10 cellular contexts compared by ENCODE assay signal in genomic region chr3:113783980-113784379, GRCh38. TPM values are rescaled to one million over a fixed set of nuclear protein-coding genes. Genes with fewer than 3 reads are reported as not detected.
DNase-seq lines count a peak whose midpoint lies in the region; ATAC-seq and TF ChIP-seq lines count a peak whose summit lies in the region.
"Had no signal": no experiment of that assay in that cellular context is flagged by ENCODE, and none has a peak within 500 bp of the region (broad histone marks: within the 10 kb centered on the region; RNA-seq: fewer than 3 reads in every experiment).

No MANE protein-coding gene starts in this region.

- peaks cover 9% of the 10 kb centered on the region in 2 donors for H3K4me1 Mint-ChIP-seq in natural killer cell

- ATAC-seq in HG03159 (IDR thresholded peaks at IDR 0.05; ENCODE audit: unreplicated experiment) (peak; percentile 5), natural killer cell (peak; percentile 52 to 55 (median 54)), body of pancreas (no peak)

- H3K36me3 ChIP-seq in brain microvascular endothelial cell (replicated peaks), result peaks cover 4% of the 10 kb centered on the region
- H3K36me3 ChIP-seq in body of pancreas (replicated peaks in 1 of 2; ENCODE audit: insufficient read depth in 1 of 2, low read depth in 2 of 2), result peaks cover 0 to 16% of the 10 kb centered on the region in 2 donors

- no peak for TF ChIP-seq POLR2A in body of pancreas (IDR thresholded peaks at IDR 0.05)

- in situ Hi-C loops in brain microvascular endothelial cell (cut with HindIII; ENCODE audit: low pct_ligation_motif_present, low sequenced_read_pairs), result no loop called here

- intact Hi-C loops in natural killer cell (cut with micrococcal nuclease) (loop anchor here (5.0 kb wide), 1 partner anchor 37 kb away; the partner anchor contains the start of genes ATP6V1A and NAA50), dorsolateral prefrontal cortex (cut with DNase I) (no loop called here), body of pancreas (cut with DNase I) (no loop called here)

- no peaks in the 10 kb centered on the region for H3K9me3 Mint-ChIP-seq in natural killer cell

- H3K27me3 ChIP-seq in brain microvascular endothelial cell (replicated peaks), result no peaks in the 10 kb centered on the region
- no peaks in the 10 kb centered on the region for H3K27me3 ChIP-seq in dorsolateral prefrontal cortex
- H3K27me3 ChIP-seq in body of pancreas, result no peaks in the 10 kb centered on the region

- no peaks in the 10 kb centered on the region for H3K36me3 Mint-ChIP-seq in natural killer cell

- 79 to 85% methylated on average over 4 of the region's 4 CpGs for WGBS in body of pancreas, 2 donors

- H3K9me3 ChIP-seq in body of pancreas, result no peaks in the 10 kb centered on the region

- no peaks in the 10 kb centered on the region for H3K4me1 ChIP-seq in body of pancreas

- peak overlapping the region; percentile 75 to 84 for H3K27ac Mint-ChIP-seq in natural killer cell

- DNase-seq in CD1c-positive myeloid dendritic cell (ENCODE audit: extremely low spot score), result peak; percentile 74
- DNase-seq in brain microvascular endothelial cell, result no peak
- DNase-seq in natural killer cell, result no peak
- DNase-seq in dorsolateral prefrontal cortex, result no peak
- DNase-seq in NCI-H1436 treated with DMSO at 0.1 percent for 48 hours (lab: John Stamatoyannopoulos, UW), result no peak
- no peak for DNase-seq in NCI-H226
- DNase-seq in body of pancreas, result no peak
- DNase-seq: central memory CD4-positive, alpha-beta T cell; NCI-H526 treated with DMSO at 0.1 percent for 48 hours had no signal

- no peaks in the 10 kb centered on the region for H3K27me3 Mint-ChIP-seq in natural killer cell (ENCODE audit: low read depth in 2 of 2)

- H3K4me3 ChIP-seq in brain microvascular endothelial cell (ENCODE audit: low read depth, low read length) (no peak overlapping the region), dorsolateral prefrontal cortex (peak overlapping the region in 2 of 59 donors; percentile 0 to 2), body of pancreas (no peak overlapping the region)

- peak overlapping the region; percentile 96 for H3K27ac ChIP-seq in brain microvascular endothelial cell
- H3K27ac ChIP-seq in dorsolateral prefrontal cortex, result peak overlapping the region in 25 of 59 donors; percentile 0 to 61 (median 32)
- H3K27ac ChIP-seq in body of pancreas, result peak overlapping the region in 1 of 4 donors; percentile 12

- no peak for TF ChIP-seq CTCF in brain microvascular endothelial cell (IDR thresholded peaks at IDR 0.05; ENCODE audit: low read depth, low read length, missing control alignments)
- no peak for TF ChIP-seq CTCF in natural killer cell (IDR thresholded peaks at IDR 0.05)
- TF ChIP-seq CTCF in dorsolateral prefrontal cortex (IDR thresholded peaks at IDR 0.05 in 54 of 56, conservative IDR thresholded peaks at IDR 0.05 in 2 of 56; ENCODE audit: low read depth in 1 of 56, partially characterized antibody in 56 of 56), result no peak
- TF ChIP-seq CTCF in body of pancreas (IDR thresholded peaks at IDR 0.05), result no peak

- peak overlapping the region; percentile 28 for H3K4me3 Mint-ChIP-seq in natural killer cell

RNA-seq across cellular contexts. Expression of gene ATP6V1A, which starts 37.1 kb away (rescaled TPM):
- 10 to 100 TPM; 26.3 to 31.9 (median 30.0) TPM for total RNA-seq in natural killer cell
- total RNA-seq in dorsolateral prefrontal cortex, result 100 to 1,000 TPM in 119 of 120 experiments, 10 to 100 TPM in 1; 96.1 to 431 (median 300) TPM
- 10 to 100 TPM; 25.4 to 31.3 TPM for total RNA-seq in body of pancreas

RNA-seq across cellular contexts. Expression of gene NAA50, which starts 37.9 kb away (rescaled TPM):
- total RNA-seq in natural killer cell, result 10 to 100 TPM; 55.3 to 77.6 (median 61.0) TPM
- total RNA-seq in dorsolateral prefrontal cortex, result 10 to 100 TPM; 41.3 to 97.5 (median 66.1) TPM
- total RNA-seq in body of pancreas, result 10 to 100 TPM; 32.2 to 93.6 TPM

RNA-seq across cellular contexts. Expression of gene GRAMD1C, which starts 54.6 kb away (rescaled TPM):
- total RNA-seq in natural killer cell (1 to 10 TPM; 2.7 to 3.9 (median 3.6) TPM), dorsolateral prefrontal cortex (10 to 100 TPM in 118 of 120 experiments, 1 to 10 TPM in 2; 8.4 to 46.7 (median 22.7) TPM), body of pancreas (10 to 100 TPM; 18.5 to 27.0 TPM)
